ENCODE assay signal across 1 cellular context in the genomic region with DNA sequence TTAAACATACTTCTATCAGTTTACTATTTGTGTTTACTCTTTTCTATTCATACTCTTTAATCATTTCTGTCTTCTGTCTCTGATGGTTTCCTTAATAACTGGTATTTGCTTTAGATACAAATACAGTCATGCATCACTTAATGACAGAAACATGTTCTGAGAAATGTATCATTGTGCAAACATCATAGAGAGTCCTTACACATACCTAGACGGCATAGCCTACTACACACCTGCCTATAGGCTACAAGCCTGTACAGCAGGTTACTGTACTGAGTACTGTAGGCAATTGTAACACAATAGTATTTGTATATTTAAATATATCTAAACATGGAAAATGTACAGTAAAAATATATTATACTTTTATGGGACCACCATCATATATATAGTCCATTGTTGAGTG.
A peak's percentile ranks its signal among the peaks of the same experiment; 100 is the strongest.
TF ChIP-seq lines count a peak whose summit lies in the region.

No MANE protein-coding gene starts in this region.

TF ChIP-seq in HepG2, 621 proteins besides CTCF, POLR2A, EP300 and RAD21:
- TF ChIP-seq JDP2 (CRISPR knock-in tag; IDR thresholded peaks at IDR 0.05; ENCODE audit: borderline replicate concordance) (no peak), CREB1 (IDR thresholded peaks at IDR 0.05) (no peak), CREB1 (CRISPR knock-in tag; IDR thresholded peaks at IDR 0.05) (0 out of 2 replicates have a peak, but pooled peaks have one; percentile 13)
